Comparison of ENCODE assay signal across 28 cellular contexts in the genomic region with DNA sequence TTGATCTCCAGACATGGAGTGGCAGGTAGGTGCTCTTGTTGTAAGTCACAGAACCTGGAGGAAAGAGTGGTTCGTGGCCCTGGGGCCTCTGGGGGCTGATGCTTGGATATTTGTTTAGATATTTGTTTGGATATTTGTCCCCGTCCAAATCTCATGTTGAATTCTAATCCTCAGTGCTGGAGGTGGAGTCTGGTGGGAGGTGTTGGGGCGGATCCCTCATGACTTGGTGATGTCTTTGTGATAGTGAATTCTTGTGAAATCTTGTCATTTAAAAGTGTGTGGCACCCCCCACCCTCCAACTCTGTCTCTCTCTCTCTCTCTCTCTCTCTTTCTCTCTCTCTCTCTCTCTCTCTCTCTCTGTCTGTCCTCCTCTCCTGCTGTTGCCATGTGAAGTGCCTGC.
DNase-seq lines count a peak whose midpoint lies in the region; ATAC-seq and TF ChIP-seq lines count a peak whose summit lies in the region.
"Had no signal": no experiment of that assay in that cellular context is flagged by ENCODE, and none has a peak within 500 bp of the region (broad histone marks: within the 10 kb centered on the region; RNA-seq: fewer than 3 reads in every experiment).

No MANE protein-coding gene starts in this region.

- H3K4me3 Mint-ChIP-seq in chondrocyte (ENCODE audit: unreplicated experiment) = no peak overlapping the region
- H3K4me3 Mint-ChIP-seq in natural killer cell = no peak overlapping the region
- H3K4me3 Mint-ChIP-seq: activated CD4-positive, alpha-beta T cell treated with anti-CD3 and anti-CD28 coated beads, Interleukin-2, amount 10 ng/mL, durations not matched to agents 7 days and 5 days; T-helper 2 cell treated with Interferon-gamma antibody and Interleukin-4, amounts not matched to agents 5 μg/mL and 100 μg/mL, for 36 hours had no signal

- H3K27me3 ChIP-seq in left ventricle myocardium inferior (ENCODE audit: low read depth) (no peaks in the 10 kb centered on the region), psoas muscle (ENCODE audit: insufficient read depth in 3 of 3, low read length in 2 of 3) (no peaks in the 10 kb centered on the region), vagina (no peaks in the 10 kb centered on the region)
- H3K27me3 ChIP-seq: BE2C, dorsolateral prefrontal cortex had no signal

- H3K4me1 ChIP-seq in left ventricle myocardium inferior (peaks cover 62% of the 10 kb centered on the region), psoas muscle (peaks cover 54% of the 10 kb centered on the region), vagina (peaks cover 60% of the 10 kb centered on the region)
- H3K4me1 ChIP-seq: BE2C had no signal

- 89 to 94% (median 90%) methylated on average over 3 of the region's 3 CpGs for WGBS in psoas muscle, 3 donors

- intact Hi-C loops in left ventricle myocardium inferior (cut with micrococcal nuclease) = no loop called here
- intact Hi-C loops in Right ventricle myocardium inferior (cut with DNase I) = no loop called here
- intact Hi-C loops in psoas muscle (cut with DNase I) = no loop called here
- intact Hi-C loops in vagina (cut with DNase I) = no loop called here
- intact Hi-C loops in natural killer cell (cut with micrococcal nuclease) = no loop called here

- H3K4me3 ChIP-seq in left ventricle myocardium inferior = no peak overlapping the region
- no peak overlapping the region for H3K4me3 ChIP-seq in psoas muscle
- no peak overlapping the region for H3K4me3 ChIP-seq in vagina
- H3K4me3 ChIP-seq: dorsolateral prefrontal cortex, smooth muscle cell had no signal

- H3K36me3 ChIP-seq in left ventricle myocardium inferior = no peaks in the 10 kb centered on the region
- H3K36me3 ChIP-seq in psoas muscle (ENCODE audit: insufficient read depth in 1 of 2, low read depth in 1 of 2) = no peaks in the 10 kb centered on the region
- H3K36me3 ChIP-seq in vagina = no peaks in the 10 kb centered on the region
- H3K36me3 ChIP-seq: BE2C had no signal

- no peak for TF ChIP-seq CTCF in left ventricle myocardium inferior (IDR thresholded peaks at IDR 0.05; ENCODE audit: borderline replicate concordance)
- no peak for TF ChIP-seq CTCF in chondrocyte (IDR thresholded peaks at IDR 0.05)
- no peak for TF ChIP-seq CTCF in psoas muscle (IDR thresholded peaks at IDR 0.05)
- no peak for TF ChIP-seq CTCF in vagina (IDR thresholded peaks at IDR 0.05)
- TF ChIP-seq CTCF in natural killer cell (IDR thresholded peaks at IDR 0.05) = no peak

- no peaks in the 10 kb centered on the region for H3K9me3 ChIP-seq in left ventricle myocardium inferior (replicated peaks)
- no peaks in the 10 kb centered on the region for H3K9me3 ChIP-seq in psoas muscle
- no peaks in the 10 kb centered on the region for H3K9me3 ChIP-seq in vagina
- H3K9me3 ChIP-seq: BE2C had no signal

- H3K9me3 Mint-ChIP-seq in chondrocyte (ENCODE audit: low read depth) (no peaks in the 10 kb centered on the region), natural killer cell (no peaks in the 10 kb centered on the region)
- H3K9me3 Mint-ChIP-seq: activated CD4-positive, alpha-beta T cell treated with anti-CD3 and anti-CD28 coated beads, Interleukin-2, amount 10 ng/mL, durations not matched to agents 7 days and 5 days; T-helper 2 cell treated with Interferon-gamma antibody and Interleukin-4, amounts not matched to agents 5 μg/mL and 100 μg/mL, for 36 hours had no signal

- DNase-seq in left ventricle myocardium inferior = no peak
- DNase-seq in Right ventricle myocardium inferior (ENCODE audit: missing footprints) = no peak
- no peak for DNase-seq in chondrocyte (ENCODE audit: low spot score)
- DNase-seq in psoas muscle = no peak
- DNase-seq in vagina (ENCODE audit: extremely low spot score in 2 of 2) = no peak
- DNase-seq in hippocampal formation (lab: John Stamatoyannopoulos, UW) = no peak
- DNase-seq in natural killer cell = no peak
- DNase-seq: activated CD4-positive, alpha-beta T cell treated with anti-CD3 and anti-CD28 coated beads, Interleukin-2, amount 10 ng/mL, durations not matched to agents 7 days and 5 days; activated naive CD4-positive, alpha-beta T cell treated with Interleukin-2 at 50 U/mL for 16 hours; activated T-cell treated with anti-CD3 and anti-CD28 coated beads, Interleukin-2, amount 50 U/mL, for 48 hours; amygdala; BE2C; caudate nucleus; DMS79; dorsolateral prefrontal cortex; glutamatergic neuron; H7; kidney glomerular epithelial cell; mammary epithelial cell; NCI-H1092; NCI-H1930; NCI-H748 treated with DMSO at 0.1 percent for 48 hours; stimulated activated CD4-positive, alpha-beta T cell treated with anti-CD3 and anti-CD28 coated beads, Interleukin-2, amount 100 ng/mL, for 24 hours had no signal

- ATAC-seq in Right ventricle myocardium inferior = no peak
- no peak for ATAC-seq in psoas muscle
- ATAC-seq in HG03159 (IDR thresholded peaks at IDR 0.05; ENCODE audit: unreplicated experiment) = no peak
- ATAC-seq in natural killer cell = no peak

- H3K4me1 Mint-ChIP-seq in chondrocyte (ENCODE audit: low read depth) = peaks cover 76% of the 10 kb centered on the region
- peaks cover 29 to 37% of the 10 kb centered on the region in 2 donors for H3K4me1 Mint-ChIP-seq in natural killer cell

- H3K27ac ChIP-seq in left ventricle myocardium inferior (replicated peaks) (peak overlapping the region; percentile 60), psoas muscle (peak overlapping the region; percentile 0), vagina (peak overlapping the region; percentile 51)
- H3K27ac ChIP-seq: dorsolateral prefrontal cortex, RWPE1, VCaP had no signal

- H3K36me3 Mint-ChIP-seq in chondrocyte (ENCODE audit: low read depth) (peaks cover 6% of the 10 kb centered on the region), natural killer cell (no peaks in the 10 kb centered on the region)

- H3K27me3 Mint-ChIP-seq in chondrocyte (ENCODE audit: low read depth) (no peaks in the 10 kb centered on the region), natural killer cell (ENCODE audit: low read depth in 2 of 2) (no peaks in the 10 kb centered on the region)
- H3K27me3 Mint-ChIP-seq: activated CD4-positive, alpha-beta T cell treated with anti-CD3 and anti-CD28 coated beads, Interleukin-2, amount 10 ng/mL, durations not matched to agents 7 days and 5 days had no signal

- TF ChIP-seq POLR2A in vagina (IDR thresholded peaks at IDR 0.05) = no peak

- H3K27ac Mint-ChIP-seq in chondrocyte (ENCODE audit: unreplicated experiment) (peak overlapping the region; percentile 90), natural killer cell (peak overlapping the region in 1 of 2 donors; percentile 33)
- H3K27ac Mint-ChIP-seq: activated CD4-positive, alpha-beta T cell treated with anti-CD3 and anti-CD28 coated beads, Interleukin-2, amount 10 ng/mL, durations not matched to agents 7 days and 5 days; T-helper 2 cell treated with Interferon-gamma antibody and Interleukin-4, amounts not matched to agents 5 μg/mL and 100 μg/mL, for 36 hours had no signal

Comparison
In these comparisons a context has a peak if more than half of its experiments do, and no peak if none do; other contexts are left out.
1. H3K27ac ChIP-seq: peak in every context shown above with its lines; median percentile 60 in left ventricle myocardium inferior; 51 in vagina; 0 in psoas muscle.